8 cellular contexts compared by ENCODE assay signal in genomic region chr2:85843543-85843942, GRCh38. TPM values are rescaled to one million over a fixed set of nuclear protein-coding genes. Genes with fewer than 3 reads are reported as not detected.
A peak's percentile ranks its signal among the peaks of the same experiment; 100 is the strongest.
DNase-seq lines count a peak whose midpoint lies in the region; ATAC-seq and TF ChIP-seq lines count a peak whose summit lies in the region.

No MANE protein-coding gene starts in this region.

- H3K4me3 ChIP-seq in right atrium auricular region (no peak overlapping the region), fibroblast of mammary gland (ENCODE audit: control insufficient read depth, low read depth, low read length) (no peak overlapping the region), upper lobe of right lung (no peak overlapping the region), aorta (ENCODE audit: low read length in 2 of 2) (no peak overlapping the region)

- intact Hi-C loops in left ventricle myocardium superior (cut with micrococcal nuclease) (no loop called here), upper lobe of right lung (cut with DNase I) (no loop called here), aorta (cut with DNase I) (no loop called here)

- no peak overlapping the region for H3K27ac ChIP-seq in right atrium auricular region
- no peak overlapping the region for H3K27ac ChIP-seq in upper lobe of right lung
- no peak overlapping the region for H3K27ac ChIP-seq in aorta (ENCODE audit: low read depth in 1 of 2, low read length in 2 of 2)

- WGBS in aorta, 2 donors: 54 to 58% methylated on average over 4 of the region's 4 CpGs

- no peaks in the 10 kb centered on the region for H3K4me1 ChIP-seq in right atrium auricular region
- H3K4me1 ChIP-seq in upper lobe of right lung: no peaks in the 10 kb centered on the region
- no peaks in the 10 kb centered on the region for H3K4me1 ChIP-seq in aorta (ENCODE audit: control insufficient read depth in 1 of 2, insufficient read depth in 2 of 2, low read length in 2 of 2)

- ATAC-seq in left ventricle myocardium superior (no peak), upper lobe of right lung (no peak), aorta (ENCODE audit: low FRiP score) (no peak)

- H3K27me3 ChIP-seq in right atrium auricular region (no peaks in the 10 kb centered on the region), upper lobe of right lung (no peaks in the 10 kb centered on the region), aorta (ENCODE audit: control insufficient read depth in 1 of 2, insufficient read depth in 2 of 2, low read length in 1 of 2) (no peaks in the 10 kb centered on the region)

- peaks cover 0 to 5% of the 10 kb centered on the region in 2 donors for H3K9me3 ChIP-seq in right atrium auricular region
- H3K9me3 ChIP-seq in upper lobe of right lung: no peaks in the 10 kb centered on the region
- no peaks in the 10 kb centered on the region for H3K9me3 ChIP-seq in aorta (ENCODE audit: control insufficient read depth, low read length)

- DNase-seq in right atrium auricular region (ENCODE audit: low spot score) (peak; percentile 26), left ventricle myocardium superior (no peak), RPMI8226 (peak; percentile 45), fibroblast of mammary gland (ENCODE audit: low read depth) (peak; percentile 11), upper lobe of right lung (no peak), aorta (no peak), H4 (ENCODE audit: low spot score) (no peak), COLO829 (ENCODE audit: low spot score) (no peak)

- H3K36me3 ChIP-seq in right atrium auricular region (no peaks in the 10 kb centered on the region), upper lobe of right lung (peaks cover 83% of the 10 kb centered on the region), aorta (ENCODE audit: control insufficient read depth in 1 of 2, insufficient read depth in 2 of 2, low read length in 1 of 2) (no peaks in the 10 kb centered on the region)

- peak in 1 of 2 donors; percentile 36 for TF ChIP-seq CTCF in right atrium auricular region (IDR thresholded peaks at IDR 0.05)
- TF ChIP-seq CTCF in fibroblast of mammary gland (conservative IDR thresholded peaks at IDR 0.05; ENCODE audit: control insufficient read depth, insufficient read depth, low read depth, low read length): peak; percentile 54
- TF ChIP-seq CTCF in upper lobe of right lung (IDR thresholded peaks at IDR 0.05): peak; percentile 44

RNA-seq across cellular contexts. Expression of gene ST3GAL5, which starts 45.2 kb away (rescaled TPM):
- 10 to 100 TPM in 1 of 2 donors, 1 to 10 TPM in 1; 5.5 to 20.4 TPM for total RNA-seq in right atrium auricular region
- 7.7 TPM for total RNA-seq in left ventricle myocardium superior
- total RNA-seq in upper lobe of right lung: 76.7 TPM
- total RNA-seq in aorta: 10 to 100 TPM; 15.7 to 29.8 TPM
- 10 to 100 TPM in 1 of 2 donors, 1 to 10 TPM in 1; 3.3 to 15.8 TPM for polyA plus RNA-seq in aorta
- 17.7 TPM in 2 replicates for total RNA-seq in H4 (2014; rRNA removed; shearing (Covaris generic))

Comparison
In these comparisons a context has a peak if more than half of its experiments do, and no peak if none do; other contexts are left out.
1. DNase-seq: peak in right atrium auricular region (single experiment), RPMI8226 (single experiment) and fibroblast of mammary gland (single experiment); none in left ventricle myocardium superior (single experiment), upper lobe of right lung (single experiment), aorta (0 of 2), H4 (single experiment) and COLO829 (single experiment).